In the genomic region with DNA sequence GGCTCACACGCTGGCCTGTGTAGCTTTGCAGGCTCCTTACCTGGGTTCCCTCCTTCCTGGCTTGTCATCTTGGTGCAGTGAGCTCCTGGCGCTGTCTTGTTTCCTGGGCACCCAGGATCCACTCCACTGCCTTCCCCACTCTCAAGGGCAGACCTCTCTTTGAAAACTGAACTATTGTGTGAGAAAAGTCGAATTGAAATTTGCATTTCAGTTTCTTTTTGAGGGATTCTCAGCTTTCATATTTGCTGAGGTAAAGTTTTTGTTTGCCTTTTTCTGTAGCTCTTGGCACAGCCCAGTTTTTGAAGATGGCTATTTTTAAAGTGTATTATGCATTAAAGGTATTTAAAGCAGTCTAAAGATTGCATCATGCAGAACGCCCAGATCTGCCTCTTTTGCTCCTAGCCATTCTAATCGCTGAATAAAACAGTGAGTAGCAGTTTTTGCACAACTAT, we compare ENCODE assay signal across 1 cellular context.
TF ChIP-seq lines count a peak whose summit lies in the region.

No MANE protein-coding gene starts in this region.

TF ChIP-seq in GM23338, 12 proteins besides CTCF, POLR2A, EP300 and RAD21 (continued from another document):
- TF ChIP-seq, protein P1, sequence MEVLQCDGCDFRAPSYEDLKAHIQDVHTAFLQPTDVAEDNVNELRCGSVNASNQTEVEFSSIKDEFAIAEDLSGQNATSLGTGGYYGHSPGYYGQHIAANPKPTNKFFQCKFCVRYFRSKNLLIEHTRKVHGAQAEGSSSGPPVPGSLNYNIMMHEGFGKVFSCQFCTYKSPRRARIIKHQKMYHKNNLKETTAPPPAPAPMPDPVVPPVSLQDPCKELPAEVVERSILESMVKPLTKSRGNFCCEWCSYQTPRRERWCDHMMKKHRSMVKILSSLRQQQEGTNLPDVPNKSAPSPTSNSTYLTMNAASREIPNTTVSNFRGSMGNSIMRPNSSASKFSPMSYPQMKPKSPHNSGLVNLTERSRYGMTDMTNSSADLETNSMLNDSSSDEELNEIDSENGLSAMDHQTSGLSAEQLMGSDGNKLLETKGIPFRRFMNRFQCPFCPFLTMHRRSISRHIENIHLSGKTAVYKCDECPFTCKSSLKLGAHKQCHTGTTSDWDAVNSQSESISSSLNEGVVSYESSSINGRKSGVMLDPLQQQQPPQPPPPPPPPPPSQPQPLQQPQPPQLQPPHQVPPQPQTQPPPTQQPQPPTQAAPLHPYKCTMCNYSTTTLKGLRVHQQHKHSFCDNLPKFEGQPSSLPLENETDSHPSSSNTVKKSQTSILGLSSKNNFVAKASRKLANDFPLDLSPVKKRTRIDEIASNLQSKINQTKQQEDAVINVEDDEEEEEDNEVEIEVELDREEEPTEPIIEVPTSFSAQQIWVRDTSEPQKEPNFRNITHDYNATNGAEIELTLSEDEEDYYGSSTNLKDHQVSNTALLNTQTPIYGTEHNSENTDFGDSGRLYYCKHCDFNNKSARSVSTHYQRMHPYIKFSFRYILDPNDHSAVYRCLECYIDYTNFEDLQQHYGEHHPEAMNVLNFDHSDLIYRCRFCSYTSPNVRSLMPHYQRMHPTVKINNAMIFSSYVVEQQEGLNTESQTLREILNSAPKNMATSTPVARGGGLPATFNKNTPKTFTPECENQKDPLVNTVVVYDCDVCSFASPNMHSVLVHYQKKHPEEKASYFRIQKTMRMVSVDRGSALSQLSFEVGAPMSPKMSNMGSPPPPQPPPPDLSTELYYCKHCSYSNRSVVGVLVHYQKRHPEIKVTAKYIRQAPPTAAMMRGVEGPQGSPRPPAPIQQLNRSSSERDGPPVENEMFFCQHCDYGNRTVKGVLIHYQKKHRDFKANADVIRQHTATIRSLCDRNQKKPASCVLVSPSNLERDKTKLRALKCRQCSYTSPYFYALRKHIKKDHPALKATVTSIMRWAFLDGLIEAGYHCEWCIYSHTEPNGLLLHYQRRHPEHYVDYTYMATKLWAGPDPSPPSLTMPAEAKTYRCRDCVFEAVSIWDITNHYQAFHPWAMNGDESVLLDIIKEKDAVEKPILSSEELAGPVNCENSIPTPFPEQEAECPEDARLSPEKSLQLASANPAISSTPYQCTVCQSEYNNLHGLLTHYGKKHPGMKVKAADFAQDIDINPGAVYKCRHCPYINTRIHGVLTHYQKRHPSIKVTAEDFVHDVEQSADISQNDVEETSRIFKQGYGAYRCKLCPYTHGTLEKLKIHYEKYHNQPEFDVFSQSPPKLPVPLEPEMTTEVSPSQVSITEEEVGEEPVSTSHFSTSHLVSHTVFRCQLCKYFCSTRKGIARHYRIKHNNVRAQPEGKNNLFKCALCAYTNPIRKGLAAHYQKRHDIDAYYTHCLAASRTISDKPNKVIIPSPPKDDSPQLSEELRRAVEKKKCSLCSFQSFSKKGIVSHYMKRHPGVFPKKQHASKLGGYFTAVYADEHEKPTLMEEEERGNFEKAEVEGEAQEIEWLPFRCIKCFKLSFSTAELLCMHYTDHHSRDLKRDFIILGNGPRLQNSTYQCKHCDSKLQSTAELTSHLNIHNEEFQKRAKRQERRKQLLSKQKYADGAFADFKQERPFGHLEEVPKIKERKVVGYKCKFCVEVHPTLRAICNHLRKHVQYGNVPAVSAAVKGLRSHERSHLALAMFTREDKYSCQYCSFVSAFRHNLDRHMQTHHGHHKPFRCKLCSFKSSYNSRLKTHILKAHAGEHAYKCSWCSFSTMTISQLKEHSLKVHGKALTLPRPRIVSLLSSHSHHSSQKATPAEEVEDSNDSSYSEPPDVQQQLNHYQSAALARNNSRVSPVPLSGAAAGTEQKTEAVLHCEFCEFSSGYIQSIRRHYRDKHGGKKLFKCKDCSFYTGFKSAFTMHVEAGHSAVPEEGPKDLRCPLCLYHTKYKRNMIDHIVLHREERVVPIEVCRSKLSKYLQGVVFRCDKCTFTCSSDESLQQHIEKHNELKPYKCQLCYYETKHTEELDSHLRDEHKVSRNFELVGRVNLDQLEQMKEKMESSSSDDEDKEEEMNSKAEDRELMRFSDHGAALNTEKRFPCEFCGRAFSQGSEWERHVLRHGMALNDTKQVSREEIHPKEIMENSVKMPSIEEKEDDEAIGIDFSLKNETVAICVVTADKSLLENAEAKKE (CRISPR knock-in tag; IDR thresholded peaks at IDR 0.05): no peak
- TF ChIP-seq ZNF114 (CRISPR knock-in tag; IDR thresholded peaks at IDR 0.05) (no peak), ZNF331 (CRISPR knock-in tag; IDR thresholded peaks at IDR 0.05; ENCODE audit: low read depth) (no peak), STAT1 (IDR thresholded peaks at IDR 0.05; ENCODE audit: unreplicated experiment) (no peak), POLR2AphosphoS5 (IDR thresholded peaks at IDR 0.05; ENCODE audit: low read depth) (no peak), JUNB (IDR thresholded peaks at IDR 0.05; ENCODE audit: unreplicated experiment) (no peak), EZH2phosphoT487 (IDR thresholded peaks at IDR 0.05; ENCODE audit: unreplicated experiment) (no peak)
- TF ChIP-seq, protein P2, sequence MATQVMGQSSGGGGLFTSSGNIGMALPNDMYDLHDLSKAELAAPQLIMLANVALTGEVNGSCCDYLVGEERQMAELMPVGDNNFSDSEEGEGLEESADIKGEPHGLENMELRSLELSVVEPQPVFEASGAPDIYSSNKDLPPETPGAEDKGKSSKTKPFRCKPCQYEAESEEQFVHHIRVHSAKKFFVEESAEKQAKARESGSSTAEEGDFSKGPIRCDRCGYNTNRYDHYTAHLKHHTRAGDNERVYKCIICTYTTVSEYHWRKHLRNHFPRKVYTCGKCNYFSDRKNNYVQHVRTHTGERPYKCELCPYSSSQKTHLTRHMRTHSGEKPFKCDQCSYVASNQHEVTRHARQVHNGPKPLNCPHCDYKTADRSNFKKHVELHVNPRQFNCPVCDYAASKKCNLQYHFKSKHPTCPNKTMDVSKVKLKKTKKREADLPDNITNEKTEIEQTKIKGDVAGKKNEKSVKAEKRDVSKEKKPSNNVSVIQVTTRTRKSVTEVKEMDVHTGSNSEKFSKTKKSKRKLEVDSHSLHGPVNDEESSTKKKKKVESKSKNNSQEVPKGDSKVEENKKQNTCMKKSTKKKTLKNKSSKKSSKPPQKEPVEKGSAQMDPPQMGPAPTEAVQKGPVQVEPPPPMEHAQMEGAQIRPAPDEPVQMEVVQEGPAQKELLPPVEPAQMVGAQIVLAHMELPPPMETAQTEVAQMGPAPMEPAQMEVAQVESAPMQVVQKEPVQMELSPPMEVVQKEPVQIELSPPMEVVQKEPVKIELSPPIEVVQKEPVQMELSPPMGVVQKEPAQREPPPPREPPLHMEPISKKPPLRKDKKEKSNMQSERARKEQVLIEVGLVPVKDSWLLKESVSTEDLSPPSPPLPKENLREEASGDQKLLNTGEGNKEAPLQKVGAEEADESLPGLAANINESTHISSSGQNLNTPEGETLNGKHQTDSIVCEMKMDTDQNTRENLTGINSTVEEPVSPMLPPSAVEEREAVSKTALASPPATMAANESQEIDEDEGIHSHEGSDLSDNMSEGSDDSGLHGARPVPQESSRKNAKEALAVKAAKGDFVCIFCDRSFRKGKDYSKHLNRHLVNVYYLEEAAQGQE (IDR thresholded peaks at IDR 0.05; ENCODE audit: unreplicated experiment): no peak
